In genomic region chr12:93569656-93570551, GRCh38 we compare ENCODE assay signal across 8 cellular contexts. TPM values are rescaled to one million over a fixed set of nuclear protein-coding genes. Genes with fewer than 3 reads are reported as not detected.
DNase-seq lines count a peak whose midpoint lies in the region; ATAC-seq and TF ChIP-seq lines count a peak whose summit lies in the region.

No MANE protein-coding gene starts in this region.

- peak overlapping the region; percentile 96 for H3K27ac ChIP-seq in DND-41 (ENCODE audit: low read length)

- H4K20me1 ChIP-seq in DND-41 (ENCODE audit: insufficient read depth, low read length): peaks cover 27% of the 10 kb centered on the region

- no peaks in the 10 kb centered on the region for H3K9me3 Mint-ChIP-seq in progenitor cell of endocrine pancreas (ENCODE audit: low read depth)

- peaks cover 66% of the 10 kb centered on the region for H3K79me2 ChIP-seq in DND-41 (ENCODE audit: insufficient read depth, low read length)

- H3K4me1 Mint-ChIP-seq in progenitor cell of endocrine pancreas (ENCODE audit: low read depth): peaks cover 13% of the 10 kb centered on the region

- H3K36me3 ChIP-seq in DND-41 (ENCODE audit: insufficient read depth, low read length): peaks cover 56% of the 10 kb centered on the region

- H3K36me3 Mint-ChIP-seq in progenitor cell of endocrine pancreas (ENCODE audit: insufficient read depth): peaks cover 7% of the 10 kb centered on the region

- H3K27ac Mint-ChIP-seq in progenitor cell of endocrine pancreas: peak overlapping the region; percentile 96

- intact Hi-C loops in left cardiac atrium (cut with DNase I): loop anchor here (1.0 to 10.0 kb wide), 9 partner anchors 68 to 532 kb away; partner anchors contain the start of gene CRADD (in 2 of the 2)

- H3K4me3 ChIP-seq in DND-41 (ENCODE audit: low read depth in 1 of 2, low read length in 2 of 2): peak overlapping the region; percentile 76 to 89

- peak overlapping the region; percentile 98 for H3K9ac ChIP-seq in DND-41 (ENCODE audit: low read depth, low read length)

- H3K4me1 ChIP-seq in DND-41 (ENCODE audit: insufficient read depth, low read length): peaks cover 42% of the 10 kb centered on the region

- peak; percentile 53 for ATAC-seq in DND-41 (ENCODE audit: insufficient read depth, low read depth)
- ATAC-seq in GM21717 (IDR thresholded peaks at IDR 0.05; ENCODE audit: unreplicated experiment): peak; percentile 48
- peak; percentile 73 to 83 for ATAC-seq in left cardiac atrium

- H3K4me2 ChIP-seq in DND-41 (ENCODE audit: insufficient read depth, low read length): peak overlapping the region; percentile 91

- DNase-seq in DND-41 (peak; percentile 87), SW480 (ENCODE audit: low spot score) (peak; percentile 75), amniotic epithelial cell (ENCODE audit: low read depth) (peak; percentile 86), left cardiac atrium (peak; percentile 89), progenitor cell of endocrine pancreas (ENCODE audit: low spot score, unreplicated experiment) (peak; percentile 87), ureter (ENCODE audit: low spot score) (peak; percentile 91)

- H3K27me3 Mint-ChIP-seq in progenitor cell of endocrine pancreas: peaks cover 25% of the 10 kb centered on the region

- peak overlapping the region; percentile 75 for H3K4me3 Mint-ChIP-seq in progenitor cell of endocrine pancreas (ENCODE audit: low read depth)

- H2AFZ ChIP-seq in DND-41 (ENCODE audit: low read depth, low read length): peak overlapping the region; percentile 71

- no peaks in the 10 kb centered on the region for H3K9me3 ChIP-seq in DND-41 (ENCODE audit: insufficient read depth, low read length, severe bottlenecking)

- H3K27me3 ChIP-seq in DND-41 (ENCODE audit: insufficient read depth, low read length, poor library complexity): no peaks in the 10 kb centered on the region

- TF ChIP-seq CTCF in DND-41 (IDR thresholded peaks at IDR 0.05; ENCODE audit: borderline replicate concordance, extremely low read depth, low read length, poor library complexity, severe bottlenecking) (peak; percentile 84), LNCAP (IDR thresholded peaks at IDR 0.05) (peak; percentile 73), progenitor cell of endocrine pancreas (IDR thresholded peaks at IDR 0.05; ENCODE audit: unreplicated experiment) (peak; percentile 79)

RNA-seq across cellular contexts. Expression of gene SOCS2, which starts 2.6 kb away (rescaled TPM):
- total RNA-seq in left cardiac atrium (10 to 100 TPM; 12.0 to 18.4 TPM), progenitor cell of endocrine pancreas (8.4 and 14.3 TPM in 2 replicates), ureter (39.5 TPM)

Comparison
In these comparisons a context has a peak if more than half of its experiments do, and no peak if none do; other contexts are left out.
1. Peak in every context shown above with its lines: DNase-seq, ATAC-seq, H3K4me3 ChIP-seq and H3K27ac ChIP-seq.